ENCODE assay signal across 8 cellular contexts in the genomic region with DNA sequence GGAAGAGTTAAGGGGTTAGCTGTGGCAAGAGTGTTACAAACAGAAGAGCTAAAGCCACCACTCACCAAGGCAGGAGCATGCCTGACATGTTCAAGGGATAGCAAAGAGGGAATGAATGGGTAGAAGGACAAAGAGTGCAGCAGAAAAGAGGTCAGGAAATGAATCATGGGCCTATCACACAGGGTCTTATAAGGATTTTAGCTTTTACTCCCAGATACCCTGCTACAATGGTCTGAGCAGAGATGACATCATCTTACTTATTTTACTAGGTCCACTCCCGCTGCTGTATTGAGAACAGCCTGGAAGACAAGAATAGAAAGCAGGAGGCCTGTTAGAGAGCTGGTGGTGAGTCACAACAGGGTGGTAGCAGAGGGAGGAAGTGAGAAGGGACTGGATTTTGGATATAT. TPM values are rescaled to one million over a fixed set of nuclear protein-coding genes. Genes with fewer than 3 reads are reported as not detected.
DNase-seq lines count a peak whose midpoint lies in the region; ATAC-seq and TF ChIP-seq lines count a peak whose summit lies in the region.

No MANE protein-coding gene starts in this region.

- peak; percentile 36 for ATAC-seq in activated CD8-positive, alpha-beta memory T cell treated with anti-CD3 and anti-CD28 coated beads, Interleukin-2, amount 10 ng/mL, durations not matched to agents 7 days and 5 days
- ATAC-seq in HG02798 (IDR thresholded peaks at IDR 0.05; ENCODE audit: poor library complexity, unreplicated experiment), result peak; percentile 93

- peaks cover 0 to 69% of the 10 kb centered on the region in 2 donors for H3K36me3 ChIP-seq in neuronal stem cell (replicated peaks in 1 of 2; ENCODE audit: control insufficient read depth in 2 of 2, insufficient read depth in 2 of 2, low read length in 2 of 2)

- no peaks in the 10 kb centered on the region for H3K79me1 ChIP-seq in neuronal stem cell (ENCODE audit: low read depth, low read length)

- H3K9ac ChIP-seq in neuronal stem cell (ENCODE audit: low read depth, low read length, poor library complexity), result no peak overlapping the region

- H3K14ac ChIP-seq in neuronal stem cell (ENCODE audit: low read length), result no peak overlapping the region

- H3K27me3 Mint-ChIP-seq in activated CD8-positive, alpha-beta memory T cell treated with anti-CD3 and anti-CD28 coated beads, Interleukin-2, amount 10 ng/mL, durations not matched to agents 7 days and 5 days, result no peaks in the 10 kb centered on the region
- no peaks in the 10 kb centered on the region for H3K27me3 Mint-ChIP-seq in endothelial cell (ENCODE audit: unreplicated experiment)

- H3K4me3 ChIP-seq in neuronal stem cell (ENCODE audit: low read length in 2 of 2), result no peak overlapping the region

- WGBS in neuronal stem cell (ENCODE audit: extremely low coverage in 2 of 2, insufficient read length in 2 of 2, insufficient replicate concordance in 1 of 2), 2 donors, result no CpG with 5 or more reads among the region's 1 CpG

- no peak for DNase-seq in activated CD8-positive, alpha-beta memory T cell treated with anti-CD3 and anti-CD28 coated beads, Interleukin-2, amount 10 ng/mL, durations not matched to agents 7 days and 5 days
- DNase-seq in activated CD8-positive, alpha-beta memory T cell treated with anti-CD3 and anti-CD28 coated beads, Interleukin-2, amount 50 U/mL, for 48 hours, result no peak
- DNase-seq in NOMO-1 treated with DMSO at 0.1 percent for 48 hours (lab: John Stamatoyannopoulos, UW; ENCODE audit: unreplicated experiment), result peak; percentile 93
- DNase-seq in endothelial cell (ENCODE audit: low spot score), result no peak
- peak; percentile 44 for DNase-seq in neuronal stem cell (ENCODE audit: low spot score)
- no peak for DNase-seq in NCI-H524 treated with DMSO at 0.1 percent for 48 hours (lab: John Stamatoyannopoulos, UW)
- DNase-seq in NCI-H2081 treated with DMSO at 0.1 percent for 48 hours (lab: John Stamatoyannopoulos, UW), result no peak

- peaks cover 26% of the 10 kb centered on the region for H3K4me1 Mint-ChIP-seq in activated CD8-positive, alpha-beta memory T cell treated with anti-CD3 and anti-CD28 coated beads, Interleukin-2, amount 10 ng/mL, durations not matched to agents 7 days and 5 days
- H3K4me1 Mint-ChIP-seq in endothelial cell (ENCODE audit: unreplicated experiment), result no peaks in the 10 kb centered on the region

- H3K23ac ChIP-seq in neuronal stem cell (ENCODE audit: low read depth, low read length, poor library complexity), result no peak overlapping the region

- H2BK5ac ChIP-seq in neuronal stem cell (ENCODE audit: low read length), result no peak overlapping the region

- H2BK120ac ChIP-seq in neuronal stem cell (ENCODE audit: low read depth, low read length), result no peak overlapping the region

- peak overlapping the region; percentile 65 for H3K27ac ChIP-seq in neuronal stem cell (replicated peaks; ENCODE audit: low read length)

- H4K8ac ChIP-seq in neuronal stem cell (ENCODE audit: low read depth, low read length), result no peak overlapping the region

- H3K4me3 Mint-ChIP-seq in activated CD8-positive, alpha-beta memory T cell treated with anti-CD3 and anti-CD28 coated beads, Interleukin-2, amount 10 ng/mL, durations not matched to agents 7 days and 5 days, result no peak overlapping the region
- no peak overlapping the region for H3K4me3 Mint-ChIP-seq in endothelial cell (ENCODE audit: unreplicated experiment)

- no peak overlapping the region for H3K4ac ChIP-seq in neuronal stem cell (ENCODE audit: low read length)

- H3K27ac Mint-ChIP-seq in activated CD8-positive, alpha-beta memory T cell treated with anti-CD3 and anti-CD28 coated beads, Interleukin-2, amount 10 ng/mL, durations not matched to agents 7 days and 5 days, result no peak overlapping the region
- peak overlapping the region; percentile 74 for H3K27ac Mint-ChIP-seq in endothelial cell (ENCODE audit: unreplicated experiment)

- no peak overlapping the region for H2BK12ac ChIP-seq in neuronal stem cell (ENCODE audit: low read length)

- CTCF ChIA-PET in activated CD8-positive, alpha-beta memory T cell treated with anti-CD3 and anti-CD28 coated beads, Interleukin-2, amount 10 ng/mL, durations not matched to agents 7 days and 5 days (lab: Charles Lee), result interaction anchor here (1.3 to 2.2 kb wide), 3 partner anchors 10 to 208 kb away, joined by 5 to 12 read pairs (median 6); a partner anchor contains a TSS

- H3K4me2 ChIP-seq in neuronal stem cell (ENCODE audit: insufficient read depth, low read length, poor library complexity, severe bottlenecking), result no peak overlapping the region

- H2AK5ac ChIP-seq in neuronal stem cell (ENCODE audit: low read depth, low read length), result no peak overlapping the region

- H3K27me3 ChIP-seq in neuronal stem cell (ENCODE audit: control insufficient read depth in 3 of 3, insufficient read depth in 3 of 3, low read depth in 1 of 3, low read length in 3 of 3), result no peaks in the 10 kb centered on the region

- no peak overlapping the region for H4K91ac ChIP-seq in neuronal stem cell (ENCODE audit: low read depth, low read length, poor library complexity)

- TF ChIP-seq CTCF in endothelial cell (IDR thresholded peaks at IDR 0.05; ENCODE audit: unreplicated experiment), result no peak

- H3K4me1 ChIP-seq in neuronal stem cell (ENCODE audit: control insufficient read depth in 2 of 2, insufficient read depth in 1 of 2, low read depth in 1 of 2, low read length in 2 of 2), result peaks cover 8 to 26% of the 10 kb centered on the region in 2 donors

- peaks cover 13% of the 10 kb centered on the region for H3K36me3 Mint-ChIP-seq in activated CD8-positive, alpha-beta memory T cell treated with anti-CD3 and anti-CD28 coated beads, Interleukin-2, amount 10 ng/mL, durations not matched to agents 7 days and 5 days
- peaks cover 18% of the 10 kb centered on the region for H3K36me3 Mint-ChIP-seq in endothelial cell (ENCODE audit: low read depth, unreplicated experiment)

- H3K18ac ChIP-seq in neuronal stem cell (ENCODE audit: low read length), result peak overlapping the region; percentile 20

- H2BK15ac ChIP-seq in neuronal stem cell (ENCODE audit: low read length), result no peak overlapping the region

- H2AFZ ChIP-seq in neuronal stem cell (ENCODE audit: low read length), result no peak overlapping the region

- H3K9me3 ChIP-seq in neuronal stem cell (replicated peaks in 1 of 2; ENCODE audit: control insufficient read depth in 2 of 2, insufficient read depth in 1 of 2, low read depth in 1 of 2, low read length in 2 of 2), result no peaks in the 10 kb centered on the region

- H3K9me3 Mint-ChIP-seq in activated CD8-positive, alpha-beta memory T cell treated with anti-CD3 and anti-CD28 coated beads, Interleukin-2, amount 10 ng/mL, durations not matched to agents 7 days and 5 days (ENCODE audit: low read depth), result no peaks in the 10 kb centered on the region
- no peaks in the 10 kb centered on the region for H3K9me3 Mint-ChIP-seq in endothelial cell (ENCODE audit: unreplicated experiment)

RNA-seq across cellular contexts. Expression of a gene that starts 9.8 kb away (rescaled TPM):
- total RNA-seq in activated CD8-positive, alpha-beta memory T cell treated with anti-CD3 and anti-CD28 coated beads, Interleukin-2, amount 10 ng/mL, durations not matched to agents 7 days and 5 days, result 10 to 100 TPM in 1 of 2 experiments, 1 to 10 TPM in 1; 9.1 to 10.9 TPM
- 20.4 TPM for total RNA-seq in endothelial cell (ENCODE audit: unreplicated experiment)
- polyA plus RNA-seq in neuronal stem cell (2013, experiment 1 of 2), result 9.6 TPM
- polyA plus RNA-seq in neuronal stem cell (2013, experiment 2 of 2), result 10.0 TPM

Comparison
In these comparisons a context has a peak if more than half of its experiments do, and no peak if none do; other contexts are left out.
1. DNase-seq: peak in NOMO-1 treated with DMSO at 0.1 percent for 48 hours (single experiment) and neuronal stem cell (single experiment); none in activated CD8-positive, alpha-beta memory T cell treated with anti-CD3 and anti-CD28 coated beads, Interleukin-2, amount 10 ng/mL, durations not matched to agents 7 days and 5 days (single experiment), activated CD8-positive, alpha-beta memory T cell treated with anti-CD3 and anti-CD28 coated beads, Interleukin-2, amount 50 U/mL, for 48 hours (single experiment), endothelial cell (single experiment), NCI-H524 treated with DMSO at 0.1 percent for 48 hours (single experiment) and NCI-H2081 treated with DMSO at 0.1 percent for 48 hours (single experiment).